In the genomic region with DNA sequence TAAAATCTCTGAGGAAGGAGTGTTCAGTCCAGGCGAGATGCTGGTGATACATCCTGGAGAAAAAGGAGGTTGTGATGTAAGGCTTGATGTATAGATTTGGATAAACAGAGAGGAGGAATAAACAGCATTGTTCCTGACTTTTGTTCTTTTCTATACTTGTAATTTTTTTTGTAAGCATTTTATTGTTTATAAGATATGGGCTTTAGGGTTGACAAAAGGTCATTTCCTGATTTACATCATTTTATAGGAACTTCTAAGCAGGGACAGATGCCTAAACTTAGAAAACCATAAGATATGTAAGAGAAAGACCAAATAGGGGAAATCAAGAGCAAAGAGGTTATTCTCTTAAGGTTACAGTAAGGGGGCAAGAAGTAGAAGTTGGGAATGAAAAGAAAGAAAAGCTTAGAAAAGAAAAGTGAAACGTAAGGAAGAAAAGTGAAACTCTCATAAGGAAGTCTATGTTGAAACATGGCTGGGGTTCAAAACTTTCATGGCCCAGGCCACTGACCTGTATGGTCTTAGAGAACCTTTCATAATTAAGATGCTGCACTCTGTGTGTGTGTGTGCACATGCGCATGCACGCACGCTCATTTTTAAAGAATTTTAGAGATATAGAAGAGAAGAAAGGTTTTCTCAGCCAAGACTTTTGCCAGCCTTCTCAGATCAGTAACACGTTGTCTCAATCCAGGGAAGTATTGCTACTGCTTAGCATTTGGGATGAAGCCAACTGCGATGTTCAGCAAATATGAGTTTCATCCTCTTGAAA, we compare ENCODE assay signal across 20 cellular contexts. TPM values are rescaled to one million over a fixed set of nuclear protein-coding genes. Genes with fewer than 3 reads are reported as not detected.
A peak's percentile ranks its signal among the peaks of the same experiment; 100 is the strongest.
DNase-seq lines count a peak whose midpoint lies in the region; ATAC-seq, FAIRE-seq and TF ChIP-seq lines count a peak whose summit lies in the region.
"Had no signal": no experiment of that assay in that cellular context is flagged by ENCODE, and none has a peak within 500 bp of the region (broad histone marks: within the 10 kb centered on the region; RNA-seq: fewer than 3 reads in every experiment).

No MANE protein-coding gene starts in this region.

- H3K79me2 ChIP-seq in endothelial cell of umbilical vein (ENCODE audit: control insufficient read depth, insufficient read depth, low read length) = no peaks in the 10 kb centered on the region

- H3K36me3 Mint-ChIP-seq in T-cell = no peaks in the 10 kb centered on the region

- ATAC-seq in T-cell (replicated peaks in 1 of 4) = no peak
- ATAC-seq: naive thymus-derived CD8-positive, alpha-beta T cell had no signal

- H3K27ac ChIP-seq in endothelial cell of umbilical vein (ENCODE audit: insufficient read depth, low read depth, low read length) = no peak overlapping the region
- H3K27ac ChIP-seq: breast epithelium had no signal

- H3K9me3 ChIP-seq in endothelial cell of umbilical vein (replicated peaks; ENCODE audit: control insufficient read depth, insufficient read depth, low read length) = no peaks in the 10 kb centered on the region
- H3K9me3 ChIP-seq: breast epithelium had no signal

- no peak overlapping the region for H3K27ac Mint-ChIP-seq in T-cell
- H3K27ac Mint-ChIP-seq: naive thymus-derived CD8-positive, alpha-beta T cell; T-helper 1 cell treated with Interleukin-12 subunit alpha and Interleukin-12 subunit beta and Interleukin-4 antibody, amounts not matched to agents 30 μg/mL and 1 μg/mL, for 36 hours had no signal

- no peak for FAIRE-seq in endothelial cell of umbilical vein (lab: Jason Lieb, UNC)
- FAIRE-seq: endometrium, G401.6 had no signal

- DNase-seq in NCI-H1105 treated with DMSO at 0.1 percent for 48 hours (lab: John Stamatoyannopoulos, UW) (peak; percentile 17), NCI-H1105 (lab: John Stamatoyannopoulos, UW) (no peak), MV-4-11 (lab: John Stamatoyannopoulos, UW) (peak; percentile 68), endothelial cell of umbilical vein (ENCODE audit: low read depth, low spot score) (peak; percentile 16), occipital lobe (lab: John Stamatoyannopoulos, UW) (peak; percentile 12), T-cell (no peak), AML-193 (lab: John Stamatoyannopoulos, UW) (no peak)
- no peak for DNase-seq in stimulated activated CD8-positive, alpha-beta memory T cell treated with anti-CD3 and anti-CD28 coated beads, Interleukin-4, amount 100 ng/mL, for 48 hours
- DNase-seq: 8988T; activated CD4-positive, alpha-beta T cell treated with anti-CD3 and anti-CD28 coated beads for 48 hours; head of caudate nucleus; left cardiac atrium; naive thymus-derived CD8-positive, alpha-beta T cell; NCI-H1436; NCI-H510A; stimulated activated CD4-positive, alpha-beta T cell treated with anti-CD3 and anti-CD28 coated beads, Interleukin-2, amount 100 ng/mL, for 48 hours had no signal

- H3K9ac ChIP-seq in endothelial cell of umbilical vein (replicated peaks; ENCODE audit: extremely low read depth, insufficient read depth, low read length) = no peak overlapping the region

- peaks cover 3% of the 10 kb centered on the region for H3K4me1 ChIP-seq in endothelial cell of umbilical vein (ENCODE audit: control insufficient read depth, extremely low read depth, insufficient read depth, low read length)
- H3K4me1 ChIP-seq: breast epithelium had no signal

- no peaks in the 10 kb centered on the region for H4K20me1 ChIP-seq in endothelial cell of umbilical vein (replicated peaks; ENCODE audit: control insufficient read depth, extremely low read depth, insufficient read depth, low read length)

- no peak for TF ChIP-seq POLR2A in endothelial cell of umbilical vein (IDR thresholded peaks at IDR 0.05; ENCODE audit: low read depth, low read length)

- POLR2A ChIA-PET in endothelial cell of umbilical vein (lab: Charles Lee) (no interaction called here), T-cell (lab: Charles Lee) (no interaction called here)

- CTCF ChIA-PET in endothelial cell of umbilical vein (lab: Charles Lee) (no interaction called here), T-cell (lab: Charles Lee) (no interaction called here)

- no peak for TF ChIP-seq CTCF in endothelial cell of umbilical vein (IDR thresholded peaks at IDR 0.05; ENCODE audit: extremely low read depth in 1 of 2, insufficient read depth in 1 of 2, low read depth in 1 of 2, low read length in 2 of 2)

- H2AFZ ChIP-seq in endothelial cell of umbilical vein (ENCODE audit: low read depth, low read length) = no peak overlapping the region

- H3K4me3 ChIP-seq in endothelial cell of umbilical vein (replicated peaks in 1 of 3; ENCODE audit: insufficient read depth in 1 of 3, low read depth in 1 of 3, low read length in 3 of 3) = no peak overlapping the region

- H3K9me1 ChIP-seq in endothelial cell of umbilical vein (replicated peaks; ENCODE audit: control insufficient read depth, extremely low read depth, insufficient read depth, low read length) = no peaks in the 10 kb centered on the region

- no TSS peak for BruUV-seq in endothelial cell of umbilical vein (replicated peaks; lab: Mats Ljungman, UMichigan)

- H3K27me3 ChIP-seq in endothelial cell of umbilical vein (ENCODE audit: control insufficient read depth in 2 of 2, insufficient read depth in 2 of 2, low read length in 2 of 2) = no peaks in the 10 kb centered on the region
- H3K27me3 ChIP-seq: breast epithelium had no signal

- H3K4me3 Mint-ChIP-seq in T-cell = no peak overlapping the region
- H3K4me3 Mint-ChIP-seq: naive thymus-derived CD8-positive, alpha-beta T cell; T-helper 1 cell treated with Interleukin-12 subunit alpha and Interleukin-12 subunit beta and Interleukin-4 antibody, amounts not matched to agents 30 μg/mL and 1 μg/mL, for 36 hours had no signal

- dilution Hi-C loops in endothelial cell of umbilical vein (cut with MboI; ENCODE audit: extremely low pct_ligation_motif_present, low sequenced_read_pairs) = no loop called here

- intact Hi-C loops in endothelial cell of umbilical vein (cut with micrococcal nuclease) = no loop called here

- H3K4me2 ChIP-seq in endothelial cell of umbilical vein (ENCODE audit: insufficient read depth, low read length) = no peak overlapping the region

- H3K9me3 Mint-ChIP-seq in T-cell = no peaks in the 10 kb centered on the region

- peaks cover 0 to 4% (median 0%) of the 10 kb centered on the region in 3 donors for H3K4me1 Mint-ChIP-seq in T-cell

- no peaks in the 10 kb centered on the region for H3K36me3 ChIP-seq in endothelial cell of umbilical vein (ENCODE audit: control insufficient read depth in 2 of 2, extremely low read depth in 1 of 2, insufficient read depth in 2 of 2, low read length in 2 of 2)
- H3K36me3 ChIP-seq: breast epithelium had no signal

- H3K27me3 Mint-ChIP-seq in T-cell = peaks cover 0 to 3% of the 10 kb centered on the region in 2 donors

TF ChIP-seq in endothelial cell of umbilical vein, 7 proteins besides CTCF, POLR2A, EP300 and RAD21:
- TF ChIP-seq JUN (IDR thresholded peaks at IDR 0.05; ENCODE audit: borderline replicate concordance, insufficient read depth, insufficient read length, low read depth) = no peak
- no peak for TF ChIP-seq MYC (IDR thresholded peaks at IDR 0.05; ENCODE audit: low read depth, low read length)
- TF ChIP-seq, protein P1, sequence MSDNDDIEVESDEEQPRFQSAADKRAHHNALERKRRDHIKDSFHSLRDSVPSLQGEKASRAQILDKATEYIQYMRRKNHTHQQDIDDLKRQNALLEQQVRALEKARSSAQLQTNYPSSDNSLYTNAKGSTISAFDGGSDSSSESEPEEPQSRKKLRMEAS (IDR thresholded peaks at IDR 0.05; ENCODE audit: insufficient read depth, insufficient read length) = no peak
- no peak for TF ChIP-seq POLR2AphosphoS5 (IDR thresholded peaks at IDR 0.05; ENCODE audit: insufficient read depth, low read depth, low read length)
- no peak for TF ChIP-seq EZH2 (IDR thresholded peaks at IDR 0.05; ENCODE audit: borderline replicate concordance, low read depth, low read length, severe bottlenecking)
- TF ChIP-seq FOS (IDR thresholded peaks at IDR 0.05; ENCODE audit: borderline replicate concordance, insufficient read depth, low read length) = no peak
- no peak for TF ChIP-seq GATA2 (IDR thresholded peaks at IDR 0.05; ENCODE audit: insufficient read depth, insufficient read length, low read depth, low read length)

RNA-seq across cellular contexts. Expression of a gene that starts 16.5 kb away (rescaled TPM):
- 0.77 and 1.3 TPM in 2 replicates for total RNA-seq in endothelial cell of umbilical vein
- 0.49 and 0.79 TPM in 2 replicates for polyA plus RNA-seq in endothelial cell of umbilical vein
- polyA plus RNA-seq in endothelial cell of umbilical vein (2011; cell fraction: cytosol; rRNA removed) = 0.40 and 0.55 TPM in 2 replicates
- 1.2 and 1.4 TPM in 2 replicates for polyA plus RNA-seq in endothelial cell of umbilical vein (2011; cell fraction: nucleus; rRNA removed)
- polyA plus RNA-seq in endothelial cell of umbilical vein (2012) = 0.33 and 0.34 TPM in 2 replicates
- 0.68 and 4.1 TPM in 2 replicates for polyA minus RNA-seq in endothelial cell of umbilical vein
- not detected for polyA minus RNA-seq in endothelial cell of umbilical vein (2011; cell fraction: cytosol; rRNA and poly(A)+ RNA removed)
- polyA minus RNA-seq in endothelial cell of umbilical vein (2011; cell fraction: nucleus; rRNA and poly(A)+ RNA removed) = 1.9 and 2.2 TPM in 2 replicates
- total RNA-seq in occipital lobe = 15.3 TPM
- 1 to 10 TPM in 1 of 5 donors, under 1 TPM in 2, not detected in 2; 0.10 to 1.1 (median 0.60) TPM for total RNA-seq in T-cell

Comparison
In these comparisons a context has a peak if more than half of its experiments do, and no peak if none do; other contexts are left out.
1. DNase-seq: peak in NCI-H1105 treated with DMSO at 0.1 percent for 48 hours (single experiment), MV-4-11 (single experiment), endothelial cell of umbilical vein (single experiment) and occipital lobe (single experiment); none in NCI-H1105 (single experiment), T-cell (0 of 34), AML-193 (0 of 2) and stimulated activated CD8-positive, alpha-beta memory T cell treated with anti-CD3 and anti-CD28 coated beads, Interleukin-4, amount 100 ng/mL, for 48 hours (single experiment).